Comparison of ENCODE assay signal across 1 cellular context in genomic region chr14:37230551-37231194, GRCh38.
TF ChIP-seq lines count a peak whose summit lies in the region.

No MANE protein-coding gene starts in this region.

TF ChIP-seq in HepG2, 621 proteins besides CTCF, POLR2A, EP300 and RAD21:
- TF ChIP-seq ZNF225 (CRISPR knock-in tag; IDR thresholded peaks at IDR 0.05) (no peak), TOE1 (CRISPR knock-in tag; IDR thresholded peaks at IDR 0.05) (peak; percentile 49; the same call in 1 of the 2 replicates), KAT8 (CRISPR knock-in tag; IDR thresholded peaks at IDR 0.05) (peak; percentile 28; the same call in 1 of the 2 replicates), HMGXB4 (CRISPR knock-in tag; IDR thresholded peaks at IDR 0.05; ENCODE audit: borderline replicate concordance in 1 of 2, low read depth in 1 of 2) (0 out of 4 replicates have a peak, but pooled peaks have one; percentile 40 to 44), HDAC6 (IDR thresholded peaks at IDR 0.05; ENCODE audit: low read depth, low read length) (no peak), GATAD2A (CRISPR knock-in tag; IDR thresholded peaks at IDR 0.05) (peak; percentile 23; the same call in 1 of the 2 replicates), SMC3 (IDR thresholded peaks at IDR 0.05; ENCODE audit: low read length) (peak; percentile 77), MBNL3 (CRISPR knock-in tag; conservative IDR thresholded peaks at IDR 0.05) (no peak), ARID3A (IDR thresholded peaks at IDR 0.05; ENCODE audit: low read depth, low read length) (peak; percentile 94), ASH2L (IDR thresholded peaks at IDR 0.05; ENCODE audit: insufficient read length, low read depth, low read length) (peak; percentile 53), STAG1 (CRISPR knock-in tag; IDR thresholded peaks at IDR 0.05) (peak; percentile 86), ZNF317 (CRISPR knock-in tag; IDR thresholded peaks at IDR 0.05) (no peak), MIXL1 (CRISPR knock-in tag; IDR thresholded peaks at IDR 0.05) (peak; percentile 68; the same call in 1 of the 2 replicates), MED1 (CRISPR knock-in tag; IDR thresholded peaks at IDR 0.05) (no peak)
TF ChIP-seq in HepG2: peak in this region for 9.
